Comparison of ENCODE assay signal across 15 cellular contexts in genomic region chr1:217274927-217275616, GRCh38.
DNase-seq lines count a peak whose midpoint lies in the region; ATAC-seq and TF ChIP-seq lines count a peak whose summit lies in the region.
"Had no signal": no experiment of that assay in that cellular context is flagged by ENCODE, and none has a peak within 500 bp of the region (broad histone marks: within the 10 kb centered on the region; RNA-seq: fewer than 3 reads in every experiment).

No MANE protein-coding gene starts in this region.

- H3K27me3 ChIP-seq in PC-3 (ENCODE audit: low read length) (no peaks in the 10 kb centered on the region), dorsolateral prefrontal cortex (no peaks in the 10 kb centered on the region), upper lobe of right lung (no peaks in the 10 kb centered on the region)

- POLR2A ChIA-PET in PC-3 (lab: Charles Lee; ENCODE audit: unreplicated experiment) = interaction anchor here (0.6 to 0.7 kb wide), 2 partner anchors 288 to 329 kb away, joined by 3 to 4 read pairs; no protein-coding TSS in a partner anchor

- H3K79me2 ChIP-seq in PC-3 (ENCODE audit: low read length) = no peaks in the 10 kb centered on the region

- CTCF ChIA-PET in PC-3 (lab: Charles Lee) = interaction anchor here (0.6 kb wide), 1 partner anchor 646 kb away, joined by 4 read pairs; no protein-coding TSS in a partner anchor

- peak overlapping the region; percentile 46 for H2AFZ ChIP-seq in PC-3 (ENCODE audit: low read length)

- H3F3A ChIP-seq in PC-3 (ENCODE audit: low read length, unreplicated experiment) = peaks cover 5% of the 10 kb centered on the region

- H3K9me3 ChIP-seq in PC-3 (ENCODE audit: low read length) = no peaks in the 10 kb centered on the region
- H3K9me3 ChIP-seq in upper lobe of right lung = no peaks in the 10 kb centered on the region

- peak overlapping the region; percentile 78 for H3K9ac ChIP-seq in PC-3 (ENCODE audit: low read length)

- no peaks in the 10 kb centered on the region for H3K9me2 ChIP-seq in PC-3 (replicated peaks; ENCODE audit: low read length)

- BruUV-seq in PC-3 (replicated peaks; lab: Mats Ljungman, UMichigan) = TSS peak; percentile 75

- H4K20me1 ChIP-seq in PC-3 (ENCODE audit: low read length) = no peaks in the 10 kb centered on the region

- TF ChIP-seq CTCF in PC-3 (conservative IDR thresholded peaks at IDR 0.05; ENCODE audit: low read depth, low read length) (no peak), epithelial cell of proximal tubule (conservative IDR thresholded peaks at IDR 0.05; ENCODE audit: low read depth, low read length) (no peak), dorsolateral prefrontal cortex (IDR thresholded peaks at IDR 0.05 in 54 of 56, conservative IDR thresholded peaks at IDR 0.05 in 2 of 56; ENCODE audit: low read depth in 1 of 56, partially characterized antibody in 56 of 56) (no peak), upper lobe of right lung (IDR thresholded peaks at IDR 0.05) (no peak)

- H3K27ac ChIP-seq in PC-3 (ENCODE audit: low read length) (peak overlapping the region; percentile 92), dorsolateral prefrontal cortex (no peak overlapping the region), upper lobe of right lung (no peak overlapping the region)
- H3K27ac ChIP-seq: VCaP had no signal

- peak overlapping the region; percentile 77 for H3K4me2 ChIP-seq in PC-3 (ENCODE audit: low read length)

- peak; percentile 36 for ATAC-seq in GM21515 (IDR thresholded peaks at IDR 0.05; ENCODE audit: unreplicated experiment)
- peak; percentile 81 for ATAC-seq in PC-3
- ATAC-seq in upper lobe of right lung = no peak
- ATAC-seq: CD8-positive, alpha-beta T cell; Panc1; right cardiac atrium had no signal

- H3K36me3 ChIP-seq in PC-3 (ENCODE audit: low read depth, low read length) (no peaks in the 10 kb centered on the region), upper lobe of right lung (no peaks in the 10 kb centered on the region)

- peak overlapping the region; percentile 50 for H3K4me3 ChIP-seq in PC-3 (ENCODE audit: low read length)
- H3K4me3 ChIP-seq in epithelial cell of proximal tubule (ENCODE audit: low read depth, low read length) = no peak overlapping the region
- H3K4me3 ChIP-seq in dorsolateral prefrontal cortex = no peak overlapping the region
- H3K4me3 ChIP-seq in upper lobe of right lung = no peak overlapping the region

- H3K4me1 ChIP-seq in PC-3 (ENCODE audit: insufficient read depth, low read length) (peaks cover 48% of the 10 kb centered on the region), upper lobe of right lung (no peaks in the 10 kb centered on the region)

- intact Hi-C loops in PC-3 (cut with micrococcal nuclease) = loop anchor here (1.0 to 5.0 kb wide), 5 partner anchors 57 to 897 kb away; no protein-coding TSS in a partner anchor
- intact Hi-C loops in dorsolateral prefrontal cortex (cut with DNase I) = no loop called here
- intact Hi-C loops in upper lobe of right lung (cut with DNase I) = no loop called here

- DNase-seq in PC-3 (peak; percentile 97), epithelial cell of proximal tubule (ENCODE audit: low read depth) (peak; percentile 16), renal cortical epithelial cell (ENCODE audit: low read depth) (peak; percentile 74), iPS-NIHi11 (ENCODE audit: low spot score) (no peak), dorsolateral prefrontal cortex (no peak), upper lobe of right lung (no peak), cerebellar nuclear complex (lab: John Stamatoyannopoulos, UW) (no peak)
- DNase-seq: activated T-cell treated with anti-CD3 and anti-CD28 coated beads, Interleukin-2, amount 50 U/mL, for 1 hour; CD8-positive, alpha-beta T cell; central memory CD4-positive, alpha-beta T cell; NCI-H2081 treated with DMSO at 0.1 percent for 48 hours; right cardiac atrium had no signal

Comparison
In these comparisons a context has a peak if more than half of its experiments do, and no peak if none do; other contexts are left out.
1. DNase-seq: peak in PC-3 (single experiment), epithelial cell of proximal tubule (single experiment) and renal cortical epithelial cell (single experiment); none in iPS-NIHi11 (single experiment), dorsolateral prefrontal cortex (0 of 10), upper lobe of right lung (single experiment) and cerebellar nuclear complex (0 of 2).